Comparison of ENCODE assay signal across 9 cellular contexts in the genomic region with DNA sequence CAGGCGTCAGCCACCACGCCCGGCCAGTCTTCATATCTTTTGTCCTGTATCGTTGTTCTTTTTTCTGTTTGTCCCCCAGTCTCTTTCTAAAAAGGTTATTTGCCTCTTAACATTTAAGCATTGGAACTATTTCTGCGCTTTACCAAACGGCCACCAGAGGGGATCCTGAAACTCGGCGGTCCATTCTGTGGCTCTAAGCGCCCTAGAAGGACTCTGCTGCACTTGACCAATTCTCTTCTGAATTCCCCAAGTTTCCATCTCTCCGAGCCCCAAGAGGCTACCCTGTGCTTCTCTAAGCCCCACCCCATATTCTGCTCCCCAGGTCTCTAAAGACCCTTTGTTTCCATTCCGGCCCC. TPM values are rescaled to one million over a fixed set of nuclear protein-coding genes. Genes with fewer than 3 reads are reported as not detected.
A peak's percentile ranks its signal among the peaks of the same experiment; 100 is the strongest.
DNase-seq lines count a peak whose midpoint lies in the region; ATAC-seq and TF ChIP-seq lines count a peak whose summit lies in the region.
"Had no signal": no experiment of that assay in that cellular context is flagged by ENCODE, and none has a peak within 500 bp of the region (broad histone marks: within the 10 kb centered on the region; RNA-seq: fewer than 3 reads in every experiment).

No MANE protein-coding gene starts in this region.

- H3K4me1 Mint-ChIP-seq in effector memory CD8-positive, alpha-beta T cell (ENCODE audit: low read depth in 2 of 2): no peaks in the 10 kb centered on the region

- POLR2A ChIA-PET in PC-3 (lab: Charles Lee; ENCODE audit: unreplicated experiment): no interaction called here

- 0 out of 2 replicates have a peak overlapping the region, but pooled peaks have one; percentile 10 for H3K4me2 ChIP-seq in PC-3 (ENCODE audit: low read length)

- BruUV-seq in PC-3 (replicated peaks; lab: Mats Ljungman, UMichigan): no TSS peak

- no peaks in the 10 kb centered on the region for H3K36me3 Mint-ChIP-seq in effector memory CD8-positive, alpha-beta T cell (ENCODE audit: insufficient read depth)

- H3K9me3 Mint-ChIP-seq in effector memory CD8-positive, alpha-beta T cell: peaks cover 15 to 23% of the 10 kb centered on the region in 2 donors

- TF ChIP-seq EP300 in tibial nerve (IDR thresholded peaks at IDR 0.05): no peak

- 24 to 27% methylated on average over 11 of the region's 11 CpGs for WGBS in tibial nerve, 2 donors

- TF ChIP-seq CTCF in PC-3 (conservative IDR thresholded peaks at IDR 0.05; ENCODE audit: low read depth, low read length) (peak; percentile 54), tibial nerve (IDR thresholded peaks at IDR 0.05) (peak in 2 of 5 experiments; percentile 26 to 31)

- H3K9ac ChIP-seq in PC-3 (ENCODE audit: low read length): no peak overlapping the region

- H3K36me3 ChIP-seq in PC-3 (ENCODE audit: low read depth, low read length) (no peaks in the 10 kb centered on the region), tibial nerve (no peaks in the 10 kb centered on the region)

- intact Hi-C loops in PC-3 (cut with micrococcal nuclease): loop anchor here (5.0 kb wide), 1 partner anchor 895 kb away; no protein-coding TSS in a partner anchor

- CTCF ChIA-PET in PC-3 (lab: Charles Lee): no interaction called here

- TF ChIP-seq POLR2A in tibial nerve (IDR thresholded peaks at IDR 0.05): no peak

- H3K27me3 Mint-ChIP-seq in effector memory CD8-positive, alpha-beta T cell: peaks cover 14 to 28% of the 10 kb centered on the region in 2 donors

- H4K20me1 ChIP-seq in PC-3 (ENCODE audit: low read length): no peaks in the 10 kb centered on the region

- H3K4me3 ChIP-seq in PC-3 (ENCODE audit: low read length) (no peak overlapping the region), iPS-18c (ENCODE audit: insufficient read depth, low read depth, low read length) (peak overlapping the region; percentile 59; the same call in 1 of the 2 replicates), tibial nerve (peak overlapping the region in 3 of 4 donors; percentile 16 to 26 (median 21))

- no peaks in the 10 kb centered on the region for H3K79me2 ChIP-seq in PC-3 (ENCODE audit: low read length)

- no peaks in the 10 kb centered on the region for H3K9me3 ChIP-seq in PC-3 (ENCODE audit: low read length)
- no peaks in the 10 kb centered on the region for H3K9me3 ChIP-seq in iPS-18c (ENCODE audit: control insufficient read depth, insufficient read depth, low read length)
- H3K9me3 ChIP-seq in tibial nerve: no peaks in the 10 kb centered on the region

- H3K27ac Mint-ChIP-seq in effector memory CD8-positive, alpha-beta T cell: no peak overlapping the region

- no peaks in the 10 kb centered on the region for H3K9me2 ChIP-seq in PC-3 (replicated peaks; ENCODE audit: low read length)

- 0 out of 2 replicates have a peak overlapping the region, but pooled peaks have one; percentile 34 for H2AFZ ChIP-seq in PC-3 (ENCODE audit: low read length)

- DNase-seq in NCI-H510A treated with DMSO at 0.1 percent for 48 hours (lab: John Stamatoyannopoulos, UW) (peak; percentile 78), NCI-H510A (lab: John Stamatoyannopoulos, UW) (no peak), PC-3 (peak; percentile 37), tibial nerve (ENCODE audit: low spot score in 2 of 2) (no peak), dedifferentiated amniotic fluid mesenchymal stem cell (ENCODE audit: extremely low spot score) (no peak), NCI-H446 (lab: John Stamatoyannopoulos, UW) (no peak)
- no peak for DNase-seq in effector memory CD8-positive, alpha-beta T cell
- DNase-seq: left ventricle myocardium superior had no signal

- H3K27me3 ChIP-seq in PC-3 (ENCODE audit: low read length) (peaks cover 22% of the 10 kb centered on the region), tibial nerve (peaks cover 0 to 39% of the 10 kb centered on the region in 2 donors)

- no peak overlapping the region for H3K4me3 Mint-ChIP-seq in effector memory CD8-positive, alpha-beta T cell

- no peaks in the 10 kb centered on the region for H3F3A ChIP-seq in PC-3 (ENCODE audit: low read length, unreplicated experiment)

- no peak for ATAC-seq in PC-3
- ATAC-seq in effector memory CD8-positive, alpha-beta T cell (replicated peaks): no peak
- ATAC-seq: left ventricle myocardium superior had no signal

- H3K27ac ChIP-seq in PC-3 (ENCODE audit: low read length) (no peak overlapping the region), tibial nerve (no peak overlapping the region)

- no peaks in the 10 kb centered on the region for H3K4me1 ChIP-seq in PC-3 (ENCODE audit: insufficient read depth, low read length)
- peaks cover 0 to 12% (median 0%) of the 10 kb centered on the region in 4 donors for H3K4me1 ChIP-seq in tibial nerve

RNA-seq across cellular contexts. Expression of gene REG3G, which starts 33.1 kb away (rescaled TPM):
- total RNA-seq in PC-3 (2014; rRNA removed) (not detected in 2 replicates), tibial nerve (not detected)
- total RNA-seq: left ventricle myocardium superior had no signal

Comparison
In these comparisons a context has a peak if more than half of its experiments do, and no peak if none do; other contexts are left out.
1. DNase-seq: peak in NCI-H510A treated with DMSO at 0.1 percent for 48 hours (single experiment) and PC-3 (single experiment); none in NCI-H510A (single experiment), tibial nerve (0 of 2), dedifferentiated amniotic fluid mesenchymal stem cell (single experiment), effector memory CD8-positive, alpha-beta T cell (0 of 3) and NCI-H446 (0 of 2).